In genomic region chr7:23531794-23532489, GRCh38 we compare ENCODE assay signal across 8 cellular contexts. TPM values are rescaled to one million over a fixed set of nuclear protein-coding genes. Genes with fewer than 3 reads are reported as not detected.
DNase-seq lines count a peak whose midpoint lies in the region; ATAC-seq lines count a peak whose summit lies in the region.

Gene TRA2A (minus strand): TSS chr7:23531981. CDS start chr7:23531824, 157 bp downstream.

- H3K4me1 Mint-ChIP-seq in natural killer cell treated with Interleukin-12 subunit alpha and Interleukin-12 subunit beta and Interleukin-15 and Interleukin-18, amount 100 ng/mL, for 72 hours (ENCODE audit: low read depth in 2 of 2), result peaks cover 22 to 31% of the 10 kb centered on the region in 2 donors

- in situ Hi-C loops in G401 (cut with HindIII; ENCODE audit: low sequenced_read_pairs), result no loop called here
- in situ Hi-C loops in HAP-1 (cut with MboI; ENCODE audit: low sequenced_read_pairs), result no loop called here

- peaks cover 16% of the 10 kb centered on the region for H3K36me3 ChIP-seq in HAP-1 (replicated peaks)
- peaks cover 29% of the 10 kb centered on the region for H3K36me3 ChIP-seq in MG63

- H3K4me1 ChIP-seq in HAP-1, result peaks cover 26% of the 10 kb centered on the region

- H3K27me3 ChIP-seq in HAP-1 (ENCODE audit: low read depth) (no peaks in the 10 kb centered on the region), MG63 (no peaks in the 10 kb centered on the region)

- H3K9me3 ChIP-seq in HAP-1 (no peaks in the 10 kb centered on the region), MG63 (no peaks in the 10 kb centered on the region)

- DNase-seq in G401 (ENCODE audit: low spot score) (peak; percentile 97), HAP-1 (ENCODE audit: low spot score in 2 of 2) (peak; percentile 89 to 98), MG63 (peak; percentile 95), SHP77 (lab: John Stamatoyannopoulos, UW) (peak; percentile 95 to 96), fibroblast of peridontal ligament (ENCODE audit: extremely low read depth) (peak; percentile 95)
- peak; percentile 94 for DNase-seq in activated effector memory CD4-positive, alpha-beta T cell treated with Interleukin-2 at 50 U/mL for 16 hours
- DNase-seq in natural killer cell treated with Interleukin-12 subunit alpha and Interleukin-12 subunit beta and Interleukin-15 and Interleukin-18, amount 100 ng/mL, for 72 hours (ENCODE audit: low spot score), result peak; percentile 97
- peak; percentile 96 for DNase-seq in stimulated activated naive CD4-positive, alpha-beta T cell treated with Interleukin-2 at 50 U/mL for 16 hours (lab: John Stamatoyannopoulos, UW)

- no peaks in the 10 kb centered on the region for H3K27me3 Mint-ChIP-seq in natural killer cell treated with Interleukin-12 subunit alpha and Interleukin-12 subunit beta and Interleukin-15 and Interleukin-18, amount 100 ng/mL, for 72 hours

- no peaks in the 10 kb centered on the region for H3K9me3 Mint-ChIP-seq in natural killer cell treated with Interleukin-12 subunit alpha and Interleukin-12 subunit beta and Interleukin-15 and Interleukin-18, amount 100 ng/mL, for 72 hours

- peak within 1 kb of the TSS; percentile 94 for H3K4me3 Mint-ChIP-seq in natural killer cell treated with Interleukin-12 subunit alpha and Interleukin-12 subunit beta and Interleukin-15 and Interleukin-18, amount 100 ng/mL, for 72 hours

- H3K4me3 ChIP-seq in HAP-1 (peak within 1 kb of the TSS; percentile 98), MG63 (peak within 1 kb of the TSS; percentile 98)

- H3K36me3 Mint-ChIP-seq in natural killer cell treated with Interleukin-12 subunit alpha and Interleukin-12 subunit beta and Interleukin-15 and Interleukin-18, amount 100 ng/mL, for 72 hours, result peaks cover 16% of the 10 kb centered on the region

- ATAC-seq in natural killer cell treated with Interleukin-12 subunit alpha and Interleukin-12 subunit beta and Interleukin-15 and Interleukin-18, amount 100 ng/mL, for 72 hours, result peak; percentile 99

- H3K27ac Mint-ChIP-seq in natural killer cell treated with Interleukin-12 subunit alpha and Interleukin-12 subunit beta and Interleukin-15 and Interleukin-18, amount 100 ng/mL, for 72 hours, result peak within 1 kb of the TSS; percentile 97 to 100

RNA-seq across cellular contexts. Expression of gene TRA2A, which starts in this region (rescaled TPM):
- 10.3 and 17.0 TPM in 2 replicates for total RNA-seq in G401 (2014; rRNA removed; shearing (Covaris generic))
- total RNA-seq in MG63 (2014; rRNA removed; shearing (Covaris generic); ENCODE audit: low replicate concordance), result 7.9 and 17.9 TPM in 2 replicates
- 100 to 1,000 TPM; 124 to 125 TPM for total RNA-seq in natural killer cell treated with Interleukin-12 subunit alpha and Interleukin-12 subunit beta and Interleukin-15 and Interleukin-18, amount 100 ng/mL, for 72 hours

Comparison
In these comparisons a context has a peak if more than half of its experiments do, and no peak if none do; other contexts are left out.
1. Peak in every context shown above with its lines: DNase-seq, ATAC-seq and H3K4me3 ChIP-seq.